In genomic region chr21:31098576-31099005, GRCh38 we compare ENCODE assay signal across 8 cellular contexts.
A peak's percentile ranks its signal among the peaks of the same experiment; 100 is the strongest.
DNase-seq lines count a peak whose midpoint lies in the region; ATAC-seq and TF ChIP-seq lines count a peak whose summit lies in the region.

No MANE protein-coding gene starts in this region.

- no peak overlapping the region for H3K4me3 ChIP-seq in GM06990 (replicated peaks; ENCODE audit: low read depth, low read length)

- H3K36me3 ChIP-seq in GM06990 (ENCODE audit: control insufficient read depth, insufficient read depth, low read length) = no peaks in the 10 kb centered on the region

- peak; percentile 69 for ATAC-seq in HG03095 (IDR thresholded peaks at IDR 0.05; ENCODE audit: unreplicated experiment)
- ATAC-seq in GM21825 (IDR thresholded peaks at IDR 0.05; ENCODE audit: unreplicated experiment) = no peak

- no peaks in the 10 kb centered on the region for H3K27me3 ChIP-seq in GM06990 (replicated peaks; ENCODE audit: control insufficient read depth, insufficient read depth, low read length)

- TF ChIP-seq CTCF in GM06990 (IDR thresholded peaks at IDR 0.05; ENCODE audit: insufficient read depth, low read length, poor library complexity, severe bottlenecking) = peak; percentile 82

- peak; percentile 35 for DNase-seq in GM06990 (ENCODE audit: extremely low read depth, insufficient read length)
- DNase-seq in NCI-H524 treated with DMSO at 0.1 percent for 48 hours (lab: John Stamatoyannopoulos, UW) = peak; percentile 17
- peak; percentile 85 for DNase-seq in activated CD4-positive, alpha-beta T cell treated with anti-CD3 and anti-CD28 coated beads for 48 hours
- peak; percentile 61 for DNase-seq in dedifferentiated amniotic fluid mesenchymal stem cell (ENCODE audit: extremely low spot score)
- DNase-seq in medulla oblongata (ENCODE audit: extremely low spot score) = peak; percentile 72
- peak; percentile 45 to 53 for DNase-seq in stimulated activated CD8-positive, alpha-beta memory T cell treated with anti-CD3 and anti-CD28 coated beads, Interleukin-15, amount 100 ng/mL, for 48 hours (ENCODE audit: low read depth in 2 of 2)

Comparison
In these comparisons a context has a peak if more than half of its experiments do, and no peak if none do; other contexts are left out.
1. DNase-seq: peak in every context shown above with its lines; median percentile 85 in activated CD4-positive, alpha-beta T cell treated with anti-CD3 and anti-CD28 coated beads for 48 hours; 72 in medulla oblongata; 61 in dedifferentiated amniotic fluid mesenchymal stem cell; 49 in stimulated activated CD8-positive, alpha-beta memory T cell treated with anti-CD3 and anti-CD28 coated beads, Interleukin-15, amount 100 ng/mL, for 48 hours; 35 in GM06990; 17 in NCI-H524 treated with DMSO at 0.1 percent for 48 hours.